ENCODE assay signal across 16 cellular contexts in the genomic region with DNA sequence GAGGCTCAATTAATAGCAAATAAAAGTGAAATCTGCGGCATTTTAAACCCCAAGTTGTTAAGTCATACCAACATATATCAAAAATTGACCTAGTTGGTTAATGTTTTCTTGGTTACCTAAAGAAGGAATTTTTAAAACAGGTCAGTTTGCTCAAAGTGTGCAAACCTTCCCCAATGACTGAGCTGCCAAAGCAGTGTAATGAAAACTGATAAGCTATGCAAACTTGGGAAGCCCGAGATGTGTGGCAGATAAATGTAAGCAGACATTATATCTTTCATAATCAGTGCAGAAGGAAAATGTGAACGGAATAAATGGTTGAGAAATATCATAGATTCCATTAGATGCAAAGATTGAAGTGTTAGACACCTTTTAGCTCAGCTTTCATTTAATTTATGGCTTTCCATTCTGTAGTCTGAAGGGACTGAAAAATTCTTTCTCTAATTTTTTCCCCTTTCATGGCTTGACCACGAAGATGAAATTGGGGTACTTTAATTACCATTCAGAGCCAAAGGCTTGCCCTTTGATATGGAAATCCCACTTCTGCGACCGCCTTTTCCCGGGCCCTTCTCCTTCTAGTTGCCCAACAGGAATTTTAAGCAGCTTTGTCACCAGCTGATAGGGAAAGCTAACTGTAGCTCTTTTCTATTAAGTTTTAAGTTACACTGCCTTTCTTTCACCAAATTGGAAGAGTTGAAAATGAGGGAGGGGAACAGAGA.
DNase-seq lines count a peak whose midpoint lies in the region; ATAC-seq and TF ChIP-seq lines count a peak whose summit lies in the region.
"Had no signal": no experiment of that assay in that cellular context is flagged by ENCODE, and none has a peak within 500 bp of the region (broad histone marks: within the 10 kb centered on the region; RNA-seq: fewer than 3 reads in every experiment).

No MANE protein-coding gene starts in this region.

- no peak overlapping the region for H3K27ac ChIP-seq in GM23338 (ENCODE audit: low read depth)
- peak overlapping the region; percentile 81 for H3K27ac ChIP-seq in neuronal stem cell (replicated peaks; ENCODE audit: low read length)
- no peak overlapping the region for H3K27ac ChIP-seq in Peyer's patch
- H3K27ac ChIP-seq: A549, SK-N-MC had no signal

- no peak for TF ChIP-seq POLR2A in Peyer's patch (IDR thresholded peaks at IDR 0.05)

- H3K14ac ChIP-seq in neuronal stem cell (ENCODE audit: low read length): no peak overlapping the region

- DNase-seq in GM23338 (ENCODE audit: low spot score) (peak; percentile 43), left lobe of liver (ENCODE audit: low spot score) (no peak), neuronal stem cell (ENCODE audit: low spot score) (peak; percentile 30), Peyer's patch (no peak)
- no peak for DNase-seq in activated CD4-positive, alpha-beta T cell treated with anti-CD3 and anti-CD28 coated beads, Interleukin-2, amount 50 U/mL, for 4 hours
- DNase-seq: Calu3; CD4-positive, alpha-beta memory T cell; MM.1S; NCI-H1092; NCI-H1436 treated with DMSO at 0.1 percent for 48 hours; NCI-H2081; Right ventricle myocardium superior had no signal

- no peak overlapping the region for H2BK5ac ChIP-seq in neuronal stem cell (ENCODE audit: low read length)

- H3K27me3 Mint-ChIP-seq in GM23338 (ENCODE audit: insufficient read depth, low read depth, poor library complexity) (no peaks in the 10 kb centered on the region), brain (no peaks in the 10 kb centered on the region)
- H3K27me3 Mint-ChIP-seq: CD4-positive, alpha-beta memory T cell had no signal

- no peaks in the 10 kb centered on the region for H4K20me1 ChIP-seq in GM23338 (replicated peaks; ENCODE audit: insufficient read depth)

- no peaks in the 10 kb centered on the region for H3F3A ChIP-seq in GM23338 (replicated peaks; ENCODE audit: low read depth)

- H3K23ac ChIP-seq in neuronal stem cell (ENCODE audit: low read depth, low read length, poor library complexity): no peak overlapping the region

- no peak overlapping the region for H2BK15ac ChIP-seq in neuronal stem cell (ENCODE audit: low read length)

- H3K18ac ChIP-seq in neuronal stem cell (ENCODE audit: low read length): no peak overlapping the region

- H3K4me1 Mint-ChIP-seq in GM23338 (peaks cover 38% of the 10 kb centered on the region), brain (peaks cover 40% of the 10 kb centered on the region)
- H3K4me1 Mint-ChIP-seq: CD4-positive, alpha-beta memory T cell had no signal

- no peaks in the 10 kb centered on the region for H3K79me1 ChIP-seq in neuronal stem cell (ENCODE audit: low read depth, low read length)

- no peak overlapping the region for H3K4me3 ChIP-seq in GM23338
- H3K4me3 ChIP-seq in neuronal stem cell (ENCODE audit: low read length in 2 of 2): no peak overlapping the region
- H3K4me3 ChIP-seq in Peyer's patch: no peak overlapping the region
- H3K4me3 ChIP-seq: A549, SK-N-MC had no signal

- H3K9me3 ChIP-seq in neuronal stem cell (replicated peaks in 1 of 2; ENCODE audit: control insufficient read depth in 2 of 2, insufficient read depth in 1 of 2, low read depth in 1 of 2, low read length in 2 of 2) (peaks cover 0 to 8% of the 10 kb centered on the region in 2 donors), Peyer's patch (no peaks in the 10 kb centered on the region)
- H3K9me3 ChIP-seq: A549 had no signal

- no peaks in the 10 kb centered on the region for H3K36me3 Mint-ChIP-seq in GM23338 (ENCODE audit: low read depth)
- peaks cover 5% of the 10 kb centered on the region for H3K36me3 Mint-ChIP-seq in brain
- H3K36me3 Mint-ChIP-seq: CD4-positive, alpha-beta memory T cell had no signal

- H2BK12ac ChIP-seq in neuronal stem cell (ENCODE audit: low read length): no peak overlapping the region

- H3K9ac ChIP-seq in neuronal stem cell (ENCODE audit: low read depth, low read length, poor library complexity): no peak overlapping the region

- peaks cover 24% of the 10 kb centered on the region for H3K4me1 ChIP-seq in GM23338 (ENCODE audit: insufficient read depth)
- peaks cover 6 to 15% of the 10 kb centered on the region in 2 donors for H3K4me1 ChIP-seq in neuronal stem cell (ENCODE audit: control insufficient read depth in 2 of 2, insufficient read depth in 1 of 2, low read depth in 1 of 2, low read length in 2 of 2)
- no peaks in the 10 kb centered on the region for H3K4me1 ChIP-seq in Peyer's patch
- H3K4me1 ChIP-seq: A549 had no signal

- TF ChIP-seq CTCF in GM23338 (conservative IDR thresholded peaks at IDR 0.05; ENCODE audit: low read depth in 2 of 2) (no peak), brain (conservative IDR thresholded peaks at IDR 0.05) (no peak), Peyer's patch (IDR thresholded peaks at IDR 0.05) (no peak)

- H3K36me3 ChIP-seq in GM23338 (ENCODE audit: insufficient read depth): no peaks in the 10 kb centered on the region
- H3K36me3 ChIP-seq in neuronal stem cell (replicated peaks in 1 of 2; ENCODE audit: control insufficient read depth in 2 of 2, insufficient read depth in 2 of 2, low read length in 2 of 2): no peaks in the 10 kb centered on the region
- H3K36me3 ChIP-seq in Peyer's patch: no peaks in the 10 kb centered on the region

- ATAC-seq in GM23338 (peak; percentile 46), left lobe of liver (peak; percentile 71), HG02571 (IDR thresholded peaks at IDR 0.05; ENCODE audit: unreplicated experiment) (no peak)
- ATAC-seq: A549 had no signal

- H2AK5ac ChIP-seq in neuronal stem cell (ENCODE audit: low read depth, low read length): no peak overlapping the region

- H3K9me2 ChIP-seq in GM23338 (ENCODE audit: insufficient read depth): no peaks in the 10 kb centered on the region

- H3K27me3 ChIP-seq in GM23338 (ENCODE audit: insufficient read depth) (no peaks in the 10 kb centered on the region), neuronal stem cell (ENCODE audit: control insufficient read depth in 3 of 3, insufficient read depth in 3 of 3, low read depth in 1 of 3, low read length in 3 of 3) (no peaks in the 10 kb centered on the region), Peyer's patch (no peaks in the 10 kb centered on the region)

- H3K4me3 Mint-ChIP-seq in GM23338 (no peak overlapping the region), brain (peak overlapping the region; percentile 48 to 75 (median 69))
- H3K4me3 Mint-ChIP-seq: CD4-positive, alpha-beta memory T cell had no signal

- H3K4me2 ChIP-seq in GM23338 (peak overlapping the region; percentile 4; the same call in 1 of the 2 replicates), neuronal stem cell (ENCODE audit: insufficient read depth, low read length, poor library complexity, severe bottlenecking) (no peak overlapping the region)
- H3K4me2 ChIP-seq: A549 had no signal

- H3K9me3 Mint-ChIP-seq in GM23338 (peaks cover 4% of the 10 kb centered on the region; the same call in 1 of the 3 replicates), brain (peaks cover 0 to 16% (median 4%) of the 10 kb centered on the region in 5 experiments)

- H3K27ac Mint-ChIP-seq in GM23338 (no peak overlapping the region), brain (peak overlapping the region; percentile 62 to 92 (median 77))
- H3K27ac Mint-ChIP-seq: CD4-positive, alpha-beta memory T cell had no signal

- no peak overlapping the region for H4K91ac ChIP-seq in neuronal stem cell (ENCODE audit: low read depth, low read length, poor library complexity)

- H4K8ac ChIP-seq in neuronal stem cell (ENCODE audit: low read depth, low read length): no peak overlapping the region

- H3K4ac ChIP-seq in neuronal stem cell (ENCODE audit: low read length): no peak overlapping the region

- H2AFZ ChIP-seq in GM23338: no peak overlapping the region
- H2AFZ ChIP-seq in neuronal stem cell (ENCODE audit: low read length): no peak overlapping the region

- WGBS in neuronal stem cell (ENCODE audit: extremely low coverage in 2 of 2, insufficient read length in 2 of 2, insufficient replicate concordance in 1 of 2), 2 donors: no CpG with 5 or more reads among the region's 7 CpGs

- H3K79me2 ChIP-seq in GM23338 (replicated peaks; ENCODE audit: insufficient read depth): no peaks in the 10 kb centered on the region

- H2BK120ac ChIP-seq in neuronal stem cell (ENCODE audit: low read depth, low read length): no peak overlapping the region

Comparison
In these comparisons a context has a peak if more than half of its experiments do, and no peak if none do; other contexts are left out.
1. DNase-seq: peak in GM23338 (single experiment) and neuronal stem cell (single experiment); none in left lobe of liver (single experiment), activated CD4-positive, alpha-beta T cell treated with anti-CD3 and anti-CD28 coated beads, Interleukin-2, amount 50 U/mL, for 4 hours (0 of 2) and Peyer's patch (0 of 3).